In the genomic region with DNA sequence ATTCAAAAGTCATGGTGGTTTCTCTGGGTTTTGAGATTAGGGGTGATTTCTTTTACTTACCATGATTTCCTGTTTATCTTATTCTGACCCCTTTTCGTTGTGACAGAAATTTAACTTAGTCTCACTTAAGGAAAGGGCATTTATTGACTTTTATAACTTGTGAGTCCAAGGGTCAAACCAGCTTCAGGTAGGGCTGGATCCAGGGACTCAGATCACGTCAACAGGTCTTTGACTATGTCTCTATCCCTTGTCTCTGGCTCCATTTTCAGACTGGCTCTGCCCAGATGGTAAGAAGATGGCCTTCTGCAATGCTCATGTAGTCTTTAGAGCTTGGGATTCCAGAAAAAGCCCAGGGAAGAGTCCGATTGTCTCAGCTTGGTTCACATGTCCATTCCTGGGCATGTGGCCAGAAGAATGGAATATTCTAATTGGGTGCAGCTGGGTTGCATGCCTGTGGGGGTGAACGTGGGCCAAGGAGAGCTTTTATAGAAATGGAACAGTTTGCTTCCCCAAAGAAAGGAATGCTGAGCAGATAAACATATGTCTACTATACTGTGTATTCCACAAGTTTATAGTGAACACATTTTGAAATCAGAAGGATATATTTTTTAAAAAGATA, we compare ENCODE assay signal across 24 cellular contexts. TPM values are rescaled to one million over a fixed set of nuclear protein-coding genes. Genes with fewer than 3 reads are reported as not detected.
DNase-seq lines count a peak whose midpoint lies in the region; ATAC-seq, FAIRE-seq and TF ChIP-seq lines count a peak whose summit lies in the region.
"Had no signal": no experiment of that assay in that cellular context is flagged by ENCODE, and none has a peak within 500 bp of the region (broad histone marks: within the 10 kb centered on the region; RNA-seq: fewer than 3 reads in every experiment).

No MANE protein-coding gene starts in this region.

- peaks cover 7 to 10% of the 10 kb centered on the region in 2 donors for H3K27me3 Mint-ChIP-seq in CD8-positive, alpha-beta memory T cell

- H3K36me3 Mint-ChIP-seq in CD8-positive, alpha-beta memory T cell, result no peaks in the 10 kb centered on the region
- H3K36me3 Mint-ChIP-seq: activated naive CD8-positive, alpha-beta T cell; neural progenitor cell had no signal

- intact Hi-C loops in HepG2 (cut with micrococcal nuclease; ENCODE audit: unreplicated experiment) (no loop called here), right lobe of liver (cut with DNase I) (no loop called here), transverse colon (cut with DNase I; ENCODE audit: low total_unique reads) (no loop called here)

- no peaks in the 10 kb centered on the region; a peak in 1 of 5 replicates for H3K36me3 ChIP-seq in HepG2 (replicated peaks in 1 of 2; ENCODE audit: control insufficient read depth in 1 of 2, insufficient read depth in 2 of 2, low read length in 2 of 2)
- H3K36me3 ChIP-seq in right lobe of liver, result no peaks in the 10 kb centered on the region
- H3K36me3 ChIP-seq in transverse colon, result no peaks in the 10 kb centered on the region
- no peaks in the 10 kb centered on the region for H3K36me3 ChIP-seq in CD8-positive, alpha-beta memory T cell (ENCODE audit: insufficient read depth, low read length)
- H3K36me3 ChIP-seq: esophagus squamous epithelium, neural progenitor cell, stomach, uterus had no signal

- H3K4me1 Mint-ChIP-seq in CD8-positive, alpha-beta memory T cell, result no peaks in the 10 kb centered on the region

- no peaks in the 10 kb centered on the region for H3K79me2 ChIP-seq in HepG2 (ENCODE audit: insufficient read depth, low read length)

- H3K27ac ChIP-seq in HepG2 (ENCODE audit: extremely low read length, insufficient read depth, low read length), result no peak overlapping the region
- H3K27ac ChIP-seq in right lobe of liver, result no peak overlapping the region
- H3K27ac ChIP-seq in transverse colon, result peak overlapping the region in 3 of 4 donors; percentile 1 to 17 (median 1)
- H3K27ac ChIP-seq in CD8-positive, alpha-beta memory T cell (ENCODE audit: low read depth, low read length), result no peak overlapping the region
- H3K27ac ChIP-seq: esophagus squamous epithelium, neural progenitor cell, stomach, uterus had no signal

- H3K4me2 ChIP-seq in HepG2 (ENCODE audit: low read depth, low read length), result no peak overlapping the region
- H3K4me2 ChIP-seq: neural progenitor cell had no signal

- POLR2A ChIA-PET in HepG2 (lab: Yijun Ruan, JAX), result no interaction called here
- POLR2A ChIA-PET in CD8-positive, alpha-beta memory T cell (lab: Charles Lee), result no interaction called here

- no peak overlapping the region for H3K9ac ChIP-seq in HepG2 (ENCODE audit: insufficient read depth, low read depth, low read length)
- H3K9ac ChIP-seq: neural progenitor cell had no signal

- no peak overlapping the region for H2AFZ ChIP-seq in HepG2 (ENCODE audit: low read length)
- H2AFZ ChIP-seq: neural progenitor cell had no signal

- TF ChIP-seq EP300 in HepG2 (IDR thresholded peaks at IDR 0.05; ENCODE audit: low read depth in 2 of 2, low read length in 2 of 2) (no peak), HepG2 (CRISPR knock-in tag; IDR thresholded peaks at IDR 0.05; ENCODE audit: borderline replicate concordance) (no peak), transverse colon (IDR thresholded peaks at IDR 0.05; ENCODE audit: low read depth) (no peak)

- H3K9me3 Mint-ChIP-seq in CD8-positive, alpha-beta memory T cell, result no peaks in the 10 kb centered on the region
- H3K9me3 Mint-ChIP-seq: activated CD8-positive, alpha-beta T cell treated with anti-CD3 and anti-CD28 coated beads for 36 hours; activated T-cell treated with anti-CD3 and anti-CD28 coated beads, Interleukin-2, amount 50 U/mL, for 4 hours; neural progenitor cell; WTC11 had no signal

- H3K4me1 ChIP-seq in HepG2 (ENCODE audit: insufficient read depth, low read length), result no peaks in the 10 kb centered on the region
- no peaks in the 10 kb centered on the region for H3K4me1 ChIP-seq in right lobe of liver
- peaks cover 0 to 5% (median 0%) of the 10 kb centered on the region in 4 donors for H3K4me1 ChIP-seq in transverse colon
- H3K4me1 ChIP-seq in CD8-positive, alpha-beta memory T cell (ENCODE audit: insufficient read depth, low read length), result no peaks in the 10 kb centered on the region
- H3K4me1 ChIP-seq: esophagus squamous epithelium, neural progenitor cell, stomach, uterus had no signal

- WGBS in HepG2 (ENCODE audit: low lambda C conversion rate), result 57% methylated on average over 4 of the region's 4 CpGs
- 58% methylated on average over 3 of the region's 4 CpGs for WGBS in right lobe of liver (ENCODE audit: insufficient coverage, low coverage, low lambda C conversion rate, missing lambda C conversion rate)
- 31 to 38% methylated on average over 3 to 4 of the region's 4 CpGs for WGBS in transverse colon (ENCODE audit: low coverage in 1 of 2), 2 donors

- no peak for TF ChIP-seq CTCF in HepG2 (CRISPR knock-in tag; IDR thresholded peaks at IDR 0.05)
- TF ChIP-seq CTCF in right lobe of liver (IDR thresholded peaks at IDR 0.05), result no peak
- TF ChIP-seq CTCF in fibroblast of villous mesenchyme (IDR thresholded peaks at IDR 0.05; ENCODE audit: insufficient read depth, low read depth, low read length), result no peak
- TF ChIP-seq CTCF in transverse colon (IDR thresholded peaks at IDR 0.05), result no peak

- no peak overlapping the region for H3K4me3 ChIP-seq in HepG2 (replicated peaks in 1 of 3; ENCODE audit: insufficient read depth in 1 of 3, low read depth in 2 of 3, low read length in 3 of 3)
- H3K4me3 ChIP-seq in right lobe of liver, result no peak overlapping the region
- H3K4me3 ChIP-seq in fibroblast of villous mesenchyme (ENCODE audit: low read depth, low read length), result no peak overlapping the region
- no peak overlapping the region for H3K4me3 ChIP-seq in transverse colon
- no peak overlapping the region for H3K4me3 ChIP-seq in CD8-positive, alpha-beta memory T cell (ENCODE audit: low read length)
- H3K4me3 ChIP-seq: esophagus squamous epithelium, GM12878, neural progenitor cell, stomach, uterus had no signal

- ATAC-seq in HepG2 (no peak), right lobe of liver (no peak), GM18907 (IDR thresholded peaks at IDR 0.05; ENCODE audit: unreplicated experiment) (no peak)
- ATAC-seq: activated CD8-positive, alpha-beta T cell treated with anti-CD3 and anti-CD28 coated beads for 36 hours; activated T-cell treated with anti-CD3 and anti-CD28 coated beads, Interleukin-2, amount 50 U/mL, for 4 hours; GM12878; WTC11 had no signal

- no peak for DNase-seq in HepG2 (ENCODE audit: low spot score)
- no peak for DNase-seq in right lobe of liver
- peak; percentile 28 for DNase-seq in SK-MEL-5 (ENCODE audit: low read depth, low spot score)
- DNase-seq in fibroblast of villous mesenchyme (ENCODE audit: low read depth), result peak; percentile 67
- peak; percentile 54 for DNase-seq in transverse colon
- DNase-seq in CD8-positive, alpha-beta memory T cell, result no peak
- no peak for DNase-seq in C1 segment of cervical spinal cord (lab: John Stamatoyannopoulos, UW)
- DNase-seq: activated CD8-positive, alpha-beta T cell treated with anti-CD3 and anti-CD28 coated beads for 36 hours; activated T-cell treated with anti-CD3 and anti-CD28 coated beads, Interleukin-2, amount 50 U/mL, for 4 hours; esophagus squamous epithelium; KG1; NCI-H1105 treated with DMSO at 0.1 percent for 48 hours; NCI-H82; retina; stimulated activated CD4-positive, alpha-beta T cell treated with anti-CD3 and anti-CD28 coated beads, Interleukin-1b, Interleukin-23, amount 100 ng/mL, for 48 hours; stomach; T-helper 1 cell; uterus had no signal

- no peak overlapping the region for H3K27ac Mint-ChIP-seq in CD8-positive, alpha-beta memory T cell
- H3K27ac Mint-ChIP-seq: activated CD8-positive, alpha-beta T cell treated with anti-CD3 and anti-CD28 coated beads for 36 hours; activated naive CD8-positive, alpha-beta T cell; neural progenitor cell; WTC11 had no signal

- H4K20me1 ChIP-seq in HepG2 (ENCODE audit: insufficient read depth, low read length), result no peaks in the 10 kb centered on the region

- H3K4me3 Mint-ChIP-seq in CD8-positive, alpha-beta memory T cell, result no peak overlapping the region
- H3K4me3 Mint-ChIP-seq: activated CD8-positive, alpha-beta T cell treated with anti-CD3 and anti-CD28 coated beads for 36 hours; activated naive CD8-positive, alpha-beta T cell; activated T-cell treated with anti-CD3 and anti-CD28 coated beads, Interleukin-2, amount 50 U/mL, for 4 hours; neural progenitor cell; WTC11 had no signal

- BruUV-seq in HepG2 (replicated peaks; lab: Mats Ljungman, UMichigan), result no TSS peak

- H3K9me3 ChIP-seq in HepG2 (ENCODE audit: low read length) (no peaks in the 10 kb centered on the region), right lobe of liver (no peaks in the 10 kb centered on the region), transverse colon (no peaks in the 10 kb centered on the region)
- H3K9me3 ChIP-seq in CD8-positive, alpha-beta memory T cell (ENCODE audit: low read length), result no peaks in the 10 kb centered on the region
- H3K9me3 ChIP-seq: esophagus squamous epithelium, stomach, uterus had no signal

- no peaks in the 10 kb centered on the region for H3K27me3 ChIP-seq in HepG2 (ENCODE audit: control insufficient read depth in 1 of 2, insufficient read depth in 2 of 2, low read length in 2 of 2)
- no peaks in the 10 kb centered on the region for H3K27me3 ChIP-seq in right lobe of liver
- H3K27me3 ChIP-seq in transverse colon, result no peaks in the 10 kb centered on the region
- H3K27me3 ChIP-seq in CD8-positive, alpha-beta memory T cell (ENCODE audit: insufficient read depth, low read length, poor library complexity, severe bottlenecking), result no peaks in the 10 kb centered on the region
- H3K27me3 ChIP-seq: neural progenitor cell, stomach, uterus had no signal

- TF ChIP-seq POLR2A in HepG2 (IDR thresholded peaks at IDR 0.05; ENCODE audit: insufficient read depth in 1 of 2, low read depth in 2 of 2, low read length in 2 of 2) (no peak), right lobe of liver (IDR thresholded peaks at IDR 0.05) (no peak), transverse colon (IDR thresholded peaks at IDR 0.05) (no peak)

- FAIRE-seq in HepG2 (lab: Jason Lieb, UNC), result no peak
- FAIRE-seq: bronchial epithelial cell, GM12878 had no signal

- CTCF ChIA-PET in HepG2 (lab: Yijun Ruan, JAX; ENCODE audit: low intra/inter-chr PET ratio, low total read pairs), result no interaction called here
- CTCF ChIA-PET in CD8-positive, alpha-beta memory T cell (lab: Charles Lee), result no interaction called here

- no peak for TF ChIP-seq RAD21 in HepG2 (CRISPR knock-in tag; IDR thresholded peaks at IDR 0.05)

- in situ Hi-C loops in HepG2 (cut with HindIII; ENCODE audit: extremely low pct_ligation_motif_present, low pct_unique_long_range_greater_than_20kb), result no loop called here
- in situ Hi-C loops in SK-MEL-5 (cut with HindIII; ENCODE audit: low pct_unique_long_range_greater_than_20kb, low sequenced_read_pairs), result no loop called here
- in situ Hi-C loops in transverse colon (cut with MboI; ENCODE audit: low pct_ligation_motif_present in 1 of 4, low pct_unique_long_range_greater_than_20kb in 1 of 4, low sequenced_read_pairs in 3 of 4), result no loop called here

RNA-seq across cellular contexts. Expression of a gene that starts 13.4 kb away (rescaled TPM):
- total RNA-seq in HepG2 (2016; rRNA removed; fragmentation: Illumina TruSeq; extraction: Trizol) (1.3 and 2.2 TPM in 2 replicates), right lobe of liver (10 to 100 TPM in 2 of 6 experiments, 1 to 10 TPM in 4; 2.1 to 11.6 (median 6.8) TPM), fibroblast of villous mesenchyme (not detected in 2 replicates), transverse colon (10 to 100 TPM; 14.9 to 26.9 (median 20.0) TPM)
- 0.51 and 0.62 TPM in 2 replicates for total RNA-seq in HepG2 (2016; cell fraction: cytosol; rRNA removed; fragmentation: Illumina TruSeq; extraction: Trizol; ENCODE audit: low read depth)
- 1.5 and 2.1 TPM in 2 replicates for total RNA-seq in HepG2 (2016; cell fraction: insoluble cytoplasmic fraction; rRNA removed; fragmentation: Illumina TruSeq; extraction: Trizol)
- 0.62 and 0.68 TPM in 2 replicates for total RNA-seq in HepG2 (2016; cell fraction: membrane; rRNA removed; fragmentation: Illumina TruSeq; extraction: Trizol)
- total RNA-seq in HepG2 (2016; cell fraction: nucleus; rRNA removed; fragmentation: Illumina TruSeq; extraction: Trizol), result 1.9 and 2.7 TPM in 2 replicates
- 1.6 and 1.7 TPM in 2 replicates for polyA plus RNA-seq in HepG2 (2011; rRNA removed)
- 0.46 and 0.50 TPM in 2 replicates for polyA plus RNA-seq in HepG2 (2011; cell fraction: cytosol; rRNA removed)
- polyA plus RNA-seq in HepG2 (2011; cell fraction: nucleus; rRNA removed), result 12.7 and 14.2 TPM in 2 replicates
- polyA plus RNA-seq in HepG2 (2012), result 0.60 and 1.5 TPM in 2 replicates
- 0.05 and 0.12 TPM in 2 replicates for polyA plus RNA-seq in HepG2 (2016; cell fraction: cytosol; fragmentation: Illumina TruSeq; extraction: Trizol; ENCODE audit: low read depth)
- polyA plus RNA-seq in HepG2 (2016; cell fraction: insoluble cytoplasmic fraction; fragmentation: Illumina TruSeq; extraction: Trizol; ENCODE audit: low read depth), result 0.89 and 1.0 TPM in 2 replicates
- polyA plus RNA-seq in HepG2 (2016; cell fraction: membrane; fragmentation: Illumina TruSeq; extraction: Trizol; ENCODE audit: low read depth), result 0.13 and 0.21 TPM in 2 replicates
- polyA plus RNA-seq in HepG2 (2016; cell fraction: nucleus; fragmentation: Illumina TruSeq; extraction: Trizol; ENCODE audit: insufficient read depth, low read depth), result 6.2 and 6.6 TPM in 2 replicates
- 1.6 and 8.7 TPM in 2 replicates for polyA minus RNA-seq in HepG2 (2011; rRNA and poly(A)+ RNA removed; ENCODE audit: low replicate concordance)
- 0.79 and 0.97 TPM in 2 replicates for polyA minus RNA-seq in HepG2 (2011; cell fraction: cytosol; rRNA and poly(A)+ RNA removed)
- polyA minus RNA-seq in HepG2 (2011; cell fraction: nucleus; rRNA and poly(A)+ RNA removed), result 1.3 and 2.4 TPM in 2 replicates
- 0.29 and 0.63 TPM in 2 replicates for total RNA-seq in SK-MEL-5 (2014; rRNA removed; shearing (Covaris generic))
- polyA plus RNA-seq in SK-MEL-5 (2015; cell fraction: cytosol; rRNA removed), result 0.66 and 0.74 TPM in 2 replicates
- 4.5 and 5.4 TPM in 2 replicates for polyA plus RNA-seq in SK-MEL-5 (2015; cell fraction: nucleus; rRNA removed)
- total RNA-seq in CD8-positive, alpha-beta memory T cell, result under 1 TPM; 0.22 to 0.24 TPM
- polyA plus RNA-seq in CD8-positive, alpha-beta memory T cell, result 0.31 TPM
- total RNA-seq: GM12878 had no signal

Comparison
In these comparisons a context has a peak if more than half of its experiments do, and no peak if none do; other contexts are left out.
1. DNase-seq: peak in SK-MEL-5 (single experiment), fibroblast of villous mesenchyme (single experiment) and transverse colon (single experiment); none in HepG2 (single experiment), right lobe of liver (0 of 3), CD8-positive, alpha-beta memory T cell (0 of 5) and C1 segment of cervical spinal cord (0 of 14).
2. H3K27ac ChIP-seq: peak in transverse colon (3 of 4); none in HepG2 (single experiment), right lobe of liver (0 of 3) and CD8-positive, alpha-beta memory T cell (single experiment).